ENCODE assay signal across 28 cellular contexts in genomic region chr7:18786796-18787195, GRCh38.
"Had no signal": no experiment of that assay in that cellular context is flagged by ENCODE, and none has a peak within 500 bp of the region (broad histone marks: within the 10 kb centered on the region; RNA-seq: fewer than 3 reads in every experiment).

No MANE protein-coding gene starts in this region.

- H3K4me3 Mint-ChIP-seq: naive thymus-derived CD8-positive, alpha-beta T cell; natural killer cell treated with Interleukin-12 subunit alpha and Interleukin-12 subunit beta and Interleukin-15 and Interleukin-18, amount 100 ng/mL, for 72 hours; nephron progenitor cell; neural crest cell; stimulated activated memory B cell treated with anti-CD40 and anti-IgM and Interleukin-4, amounts not matched to agents 10 μg/mL and 1 μg/mL and 100 μg/mL, for 72 hours; stimulated activated naive CD8-positive, alpha-beta T cell treated with anti-CD3 and anti-CD28 coated beads, Interleukin-15, amount 100 ng/mL, for 72 hours had no signal

- H3K4me3 ChIP-seq: psoas muscle, right lobe of liver, sigmoid colon, thoracic aorta, thyroid gland, tibial nerve, upper lobe of left lung, vagina had no signal

- H3K27me3 Mint-ChIP-seq: naive thymus-derived CD8-positive, alpha-beta T cell; natural killer cell treated with Interleukin-12 subunit alpha and Interleukin-12 subunit beta and Interleukin-15 and Interleukin-18, amount 100 ng/mL, for 72 hours; progenitor cell of endocrine pancreas; stimulated activated memory B cell treated with anti-CD40 and anti-IgM and Interleukin-4, amounts not matched to agents 10 μg/mL and 1 μg/mL and 100 μg/mL, for 72 hours; stimulated activated naive CD8-positive, alpha-beta T cell treated with anti-CD3 and anti-CD28 coated beads, Interleukin-15, amount 100 ng/mL, for 72 hours had no signal

- H3K36me3 Mint-ChIP-seq: natural killer cell treated with Interleukin-12 subunit alpha and Interleukin-12 subunit beta and Interleukin-15 and Interleukin-18, amount 100 ng/mL, for 72 hours had no signal

- H3K27me3 ChIP-seq: neutrophil, right lobe of liver, sigmoid colon, thyroid gland, tibial nerve, upper lobe of left lung, vagina had no signal

- H3K36me3 ChIP-seq: neutrophil, right lobe of liver, sigmoid colon, thoracic aorta, thyroid gland, upper lobe of left lung, vagina had no signal

- DNase-seq: naive thymus-derived CD8-positive, alpha-beta T cell; nephron progenitor cell; nucleus accumbens; posterior cingulate gyrus; psoas muscle; right cardiac atrium; right lobe of liver; sigmoid colon; small intestine; stimulated activated CD4-positive, alpha-beta T cell treated with anti-CD3 and anti-CD28 coated beads, Interleukin-15, amount 100 ng/mL, for 24 hours; stimulated activated CD4-positive, alpha-beta T cell treated with anti-CD3 and anti-CD28 coated beads, Interleukin-2, amount 100 ng/mL, for 24 hours; stimulated activated CD4-positive, alpha-beta T cell treated with anti-CD3 and anti-CD28 coated beads, Interleukin-2, amount 100 ng/mL, for 48 hours; stimulated activated CD4-positive, alpha-beta T cell treated with anti-CD3 and anti-CD28 coated beads, Interleukin-4, amount 100 ng/mL, for 24 hours; stimulated activated naive CD4-positive, alpha-beta T cell; stimulated activated naive CD8-positive, alpha-beta T cell treated with anti-CD3 and anti-CD28 coated beads, Interleukin-15, amount 100 ng/mL, for 72 hours; stimulated activated naive CD8-positive, alpha-beta T cell treated with anti-CD3 and anti-CD28 coated beads, Interleukin-15, Interleukin-2, amounts not matched to agents 100 U/mL and 50 U/mL, for 24 hours; thyroid gland; trophoblast cell; upper lobe of left lung had no signal

- H3K4me1 Mint-ChIP-seq: naive thymus-derived CD8-positive, alpha-beta T cell; nephron progenitor cell; neural crest cell; stimulated activated memory B cell treated with anti-CD40 and anti-IgM and Interleukin-4, amounts not matched to agents 10 μg/mL and 1 μg/mL and 100 μg/mL, for 72 hours; stimulated activated naive CD8-positive, alpha-beta T cell treated with anti-CD3 and anti-CD28 coated beads, Interleukin-15, amount 100 ng/mL, for 72 hours had no signal

- H3K27ac ChIP-seq: neutrophil, parathyroid adenoma, psoas muscle, right lobe of liver, sigmoid colon, thoracic aorta, thyroid gland, tibial nerve, upper lobe of left lung, vagina had no signal

- H3K27ac Mint-ChIP-seq: naive thymus-derived CD8-positive, alpha-beta T cell; nephron progenitor cell; progenitor cell of endocrine pancreas; stimulated activated memory B cell treated with anti-CD40 and anti-IgM and Interleukin-4, amounts not matched to agents 10 μg/mL and 1 μg/mL and 100 μg/mL, for 72 hours; stimulated activated naive CD8-positive, alpha-beta T cell treated with anti-CD3 and anti-CD28 coated beads, Interleukin-15, amount 100 ng/mL, for 72 hours had no signal

- ATAC-seq: naive thymus-derived CD8-positive, alpha-beta T cell; natural killer cell treated with Interleukin-12 subunit alpha and Interleukin-12 subunit beta and Interleukin-15 and Interleukin-18, amount 100 ng/mL, for 72 hours; psoas muscle; right cardiac atrium; right lobe of liver; stimulated activated memory B cell treated with anti-CD40 and anti-IgM and Interleukin-4, amounts not matched to agents 10 μg/mL and 1 μg/mL and 100 μg/mL, for 72 hours; stimulated activated naive CD8-positive, alpha-beta T cell treated with anti-CD3 and anti-CD28 coated beads, Interleukin-15, amount 100 ng/mL, for 72 hours; stimulated activated naive CD8-positive, alpha-beta T cell treated with anti-CD3 and anti-CD28 coated beads, Interleukin-15, Interleukin-2, amounts not matched to agents 100 U/mL and 50 U/mL, for 24 hours had no signal

- H3K9me3 ChIP-seq: psoas muscle, right lobe of liver, sigmoid colon, thoracic aorta, thyroid gland, tibial nerve, upper lobe of left lung, vagina had no signal

- H3K9me3 Mint-ChIP-seq: nephron progenitor cell, neural crest cell had no signal

- H3K4me1 ChIP-seq: parathyroid adenoma, psoas muscle, right lobe of liver, sigmoid colon, thyroid gland, tibial nerve, upper lobe of left lung, vagina had no signal
